ENCODE assay signal across 6 cellular contexts in genomic region chr17:21338991-21339390, GRCh38. TPM values are rescaled to one million over a fixed set of nuclear protein-coding genes. Genes with fewer than 3 reads are reported as not detected.
"Had no signal": no experiment of that assay in that cellular context is flagged by ENCODE, and none has a peak within 500 bp of the region (broad histone marks: within the 10 kb centered on the region; RNA-seq: fewer than 3 reads in every experiment).

No MANE protein-coding gene starts in this region.

RNA-seq across cellular contexts. Expression of gene KCNJ12, which starts 37.2 kb away (rescaled TPM):
- total RNA-seq: activated CD4-positive, alpha-beta memory T cell treated with anti-CD3 and anti-CD28 coated beads, Interleukin-2, amount 10 ng/mL, durations not matched to agents 7 days and 5 days; activated CD4-positive, alpha-beta T cell treated with anti-CD3 and anti-CD28 coated beads, Interleukin-2, amount 10 ng/mL, durations not matched to agents 7 days and 5 days; activated naive CD4-positive, alpha-beta T cell treated with anti-CD3 and anti-CD28 coated beads for 36 hours; activated naive CD8-positive, alpha-beta T cell treated with anti-CD3 and anti-CD28 coated beads for 36 hours; esophagus mucosa; T-helper 2 cell treated with Interferon-gamma antibody and Interleukin-4, amounts not matched to agents 100 ng/mL and 5 ng/mL, for 36 hours had no signal
